8 cellular contexts compared by ENCODE assay signal in genomic region chr14:105091335-105092123, GRCh38. TPM values are rescaled to one million over a fixed set of nuclear protein-coding genes. Genes with fewer than 3 reads are reported as not detected.
DNase-seq lines count a peak whose midpoint lies in the region; ATAC-seq and TF ChIP-seq lines count a peak whose summit lies in the region.

No MANE protein-coding gene starts in this region.

- H3K9me3 ChIP-seq in PC-3 (ENCODE audit: low read length) (no peaks in the 10 kb centered on the region), prostate gland (no peaks in the 10 kb centered on the region)

- CTCF ChIA-PET in PC-3 (lab: Charles Lee): interaction anchor here (0.6 kb wide), 1 partner anchor 209 kb away, joined by 4 read pairs; the partner anchor contains the start of gene BRF1

- TF ChIP-seq CTCF in PC-3 (conservative IDR thresholded peaks at IDR 0.05; ENCODE audit: low read depth, low read length) (no peak), fibroblast of villous mesenchyme (IDR thresholded peaks at IDR 0.05; ENCODE audit: insufficient read depth, low read depth, low read length) (no peak), prostate gland (IDR thresholded peaks at IDR 0.05) (no peak)

- H3K4me3 ChIP-seq in PC-3 (ENCODE audit: low read length) (peak overlapping the region; percentile 61; the same call in 1 of the 2 replicates), fibroblast of villous mesenchyme (ENCODE audit: low read depth, low read length) (peak overlapping the region; percentile 81), prostate gland (no peak overlapping the region)

- H3K36me3 ChIP-seq in PC-3 (ENCODE audit: low read depth, low read length) (no peaks in the 10 kb centered on the region), prostate gland (no peaks in the 10 kb centered on the region)

- H3K27ac ChIP-seq in PC-3 (ENCODE audit: low read length): peak overlapping the region; percentile 61
- peak overlapping the region; percentile 83 to 93 for H3K27ac ChIP-seq in prostate gland

- TF ChIP-seq POLR2A in prostate gland (IDR thresholded peaks at IDR 0.05): peak; percentile 67

- DNase-seq in DMS79 treated with DMSO at 0.1 percent for 48 hours (lab: John Stamatoyannopoulos, UW): peak; percentile 61
- peak; percentile 92 for DNase-seq in PC-3
- DNase-seq in fibroblast of villous mesenchyme (ENCODE audit: low read depth): no peak
- peak; percentile 87 for DNase-seq in prostate gland (ENCODE audit: low spot score)
- no peak for DNase-seq in foreskin melanocyte
- no peak for DNase-seq in NAMALWA (ENCODE audit: low spot score)

- peak overlapping the region; percentile 82 for H3K4me2 ChIP-seq in PC-3 (ENCODE audit: low read length)

- H4K20me1 ChIP-seq in PC-3 (ENCODE audit: low read length): no peaks in the 10 kb centered on the region

- POLR2A ChIA-PET in PC-3 (lab: Charles Lee; ENCODE audit: unreplicated experiment): no interaction called here

- peaks cover 49% of the 10 kb centered on the region for H3K4me1 ChIP-seq in PC-3 (ENCODE audit: insufficient read depth, low read length)
- peaks cover 35% of the 10 kb centered on the region for H3K4me1 ChIP-seq in prostate gland (replicated peaks)

- ATAC-seq in PC-3 (peak; percentile 37), GM19452 (IDR thresholded peaks at IDR 0.05; ENCODE audit: unreplicated experiment) (no peak), GM21526 (IDR thresholded peaks at IDR 0.05; ENCODE audit: low FRiP score, unreplicated experiment) (no peak)

- H2AFZ ChIP-seq in PC-3 (ENCODE audit: low read length): no peak overlapping the region

- no peaks in the 10 kb centered on the region for H3K9me2 ChIP-seq in PC-3 (replicated peaks; ENCODE audit: low read length)

- 26% methylated on average over 16 of the region's 22 CpGs for WGBS in prostate gland

- intact Hi-C loops in PC-3 (cut with micrococcal nuclease) (loop anchor here (2.0 to 5.0 kb wide), 2 partner anchors 76 to 261 kb away; partner anchors contain the start of gene JAG2), prostate gland (cut with DNase I) (loop anchor here (5.0 to 10.0 kb wide), 3 partner anchors 113 to 261 kb away; no protein-coding TSS in a partner anchor)

- BruUV-seq in PC-3 (replicated peaks; lab: Mats Ljungman, UMichigan): no TSS peak

- peak overlapping the region; percentile 48 for H3K9ac ChIP-seq in PC-3 (ENCODE audit: low read length)

- no peaks in the 10 kb centered on the region for H3K79me2 ChIP-seq in PC-3 (ENCODE audit: low read length)

- H3F3A ChIP-seq in PC-3 (ENCODE audit: low read length, unreplicated experiment): peaks cover 5% of the 10 kb centered on the region

- H3K27me3 ChIP-seq in PC-3 (ENCODE audit: low read length) (no peaks in the 10 kb centered on the region), prostate gland (replicated peaks; ENCODE audit: insufficient read depth) (no peaks in the 10 kb centered on the region)

RNA-seq across cellular contexts. Expression of gene GPR132, which starts 26.3 kb away (rescaled TPM):
- total RNA-seq in PC-3 (2014; rRNA removed) (0.04 and 0.12 TPM in 2 replicates), fibroblast of villous mesenchyme (under 0.01 TPM in 1 of 2 replicates, not detected in the other), prostate gland (1 to 10 TPM in 1 of 2 donors, under 1 TPM in 1; 0.68 to 1.4 TPM)

Comparison
In these comparisons a context has a peak if more than half of its experiments do, and no peak if none do; other contexts are left out.
1. DNase-seq: peak in DMS79 treated with DMSO at 0.1 percent for 48 hours (single experiment), PC-3 (single experiment) and prostate gland (single experiment); none in fibroblast of villous mesenchyme (single experiment), foreskin melanocyte (single experiment) and NAMALWA (single experiment).
2. H3K4me3 ChIP-seq: peak in PC-3 (single experiment) and fibroblast of villous mesenchyme (single experiment); none in prostate gland (0 of 2).